In genomic region chr1:84996846-84997666, GRCh38 we compare ENCODE assay signal across 8 cellular contexts. TPM values are rescaled to one million over a fixed set of nuclear protein-coding genes. Genes with fewer than 3 reads are reported as not detected.
A peak's percentile ranks its signal among the peaks of the same experiment; 100 is the strongest.
DNase-seq lines count a peak whose midpoint lies in the region; ATAC-seq and TF ChIP-seq lines count a peak whose summit lies in the region.

Gene MCOLN2, minus strand, starts transcription at chr1:84997113. Its CDS starts 241 bp downstream, at chr1:84996872.

- no peaks in the 10 kb centered on the region for H3K9me3 ChIP-seq in SK-N-SH

- peak within 1 kb of the TSS; percentile 74 to 87 (median 82) for H3K4me3 Mint-ChIP-seq in immature natural killer cell

- POLR2A ChIA-PET in SK-N-SH (lab: Yijun Ruan, JAX): no interaction called here

- peaks cover 10 to 16% (median 14%) of the 10 kb centered on the region in 3 donors for H3K27me3 Mint-ChIP-seq in immature natural killer cell (ENCODE audit: low read depth in 3 of 3)

- H3K9ac ChIP-seq in SK-N-SH: no peak within 1 kb of the TSS

- no peaks in the 10 kb centered on the region for H3K9me2 ChIP-seq in SK-N-SH

- 1% methylated on average over 27 of the region's 87 CpGs for WGBS in SK-N-SH (ENCODE audit: low lambda C conversion rate)

- in situ Hi-C loops in astrocyte of the spinal cord (cut with HindIII; ENCODE audit: low sequenced_read_pairs): no loop called here

- peak within 1 kb of the TSS; percentile 78 for H3K4me2 ChIP-seq in SK-N-SH

- peaks cover 0 to 13% of the 10 kb centered on the region in 2 experiments; a peak in 1 of 4 replicates for H3K4me1 ChIP-seq in SK-N-SH (ENCODE audit: control insufficient read depth in 1 of 2, insufficient read depth in 2 of 2, low read depth in 1 of 2, low read length in 1 of 2)

- no peaks in the 10 kb centered on the region for H3K79me2 ChIP-seq in SK-N-SH (ENCODE audit: insufficient read depth)

- TF ChIP-seq CTCF in SK-N-SH (IDR thresholded peaks at IDR 0.05) (no peak), astrocyte of the spinal cord (IDR thresholded peaks at IDR 0.05; ENCODE audit: low read depth, low read length) (no peak)

- H3K4me3 ChIP-seq in SK-N-SH (ENCODE audit: low read depth in 2 of 2, low read length in 1 of 2) (peak within 1 kb of the TSS; percentile 41 to 59; a peak in 3 of 4 replicates), astrocyte of the spinal cord (ENCODE audit: low read depth, low read length) (peak within 1 kb of the TSS; percentile 34)

- H3K27ac Mint-ChIP-seq in immature natural killer cell: peak within 1 kb of the TSS in 3 of 6 donors; percentile 45 to 74 (median 67)

- H3K27me3 ChIP-seq in SK-N-SH (ENCODE audit: insufficient read depth): peaks cover 45% of the 10 kb centered on the region

- no peak for TF ChIP-seq RAD21 in SK-N-SH (IDR thresholded peaks at IDR 0.05; ENCODE audit: low read length)

- H3K36me3 ChIP-seq in SK-N-SH (replicated peaks in 1 of 2; ENCODE audit: control insufficient read depth in 1 of 2, insufficient read depth in 2 of 2, low read length in 1 of 2): no peaks in the 10 kb centered on the region

- no peaks in the 10 kb centered on the region for H4K20me1 ChIP-seq in SK-N-SH (ENCODE audit: insufficient read depth)

- peaks cover 12 to 23% of the 10 kb centered on the region in 2 donors for H3K4me1 Mint-ChIP-seq in immature natural killer cell

- CTCF ChIA-PET in SK-N-SH (lab: Yijun Ruan, JAX): interaction anchor here (1.6 kb wide), 1 partner anchor 52 kb away, joined by 7 read pairs; no protein-coding TSS in a partner anchor

- no peaks in the 10 kb centered on the region for H3K36me3 Mint-ChIP-seq in immature natural killer cell

- H3K9me3 Mint-ChIP-seq in immature natural killer cell: no peaks in the 10 kb centered on the region

- H3F3A ChIP-seq in SK-N-SH (replicated peaks; ENCODE audit: insufficient read depth): no peaks in the 10 kb centered on the region

- peak; percentile 42 for ATAC-seq in GM19467 (IDR thresholded peaks at IDR 0.05; ENCODE audit: unreplicated experiment)
- ATAC-seq in HG03571 (IDR thresholded peaks at IDR 0.05; ENCODE audit: unreplicated experiment): peak; percentile 42

- H2AFZ ChIP-seq in SK-N-SH (ENCODE audit: low read depth): peak within 1 kb of the TSS; percentile 79

- DNase-seq in DMS53 treated with DMSO at 0.1 percent for 48 hours (lab: John Stamatoyannopoulos, UW; ENCODE audit: unreplicated experiment): peak; percentile 60
- peak; percentile 86 for DNase-seq in SK-N-SH
- no peak for DNase-seq in astrocyte of the spinal cord (ENCODE audit: low read depth, low spot score)
- DNase-seq in immature natural killer cell: peak in 2 of 3 donors; percentile 42 to 52
- DNase-seq in stimulated activated CD4-positive, alpha-beta T cell treated with anti-CD3 and anti-CD28 coated beads, Interleukin-15, amount 100 ng/mL, for 1 hour (ENCODE audit: low read depth in 1 of 2, low spot score in 1 of 2): peak; percentile 34 to 41
- no peak for DNase-seq in GOT3 (lab: John Stamatoyannopoulos, UW)

- H3K27ac ChIP-seq in SK-N-SH (ENCODE audit: low read depth in 2 of 2, low read length in 1 of 2): no peak within 1 kb of the TSS

- TF ChIP-seq EP300 in SK-N-SH (IDR thresholded peaks at IDR 0.05; ENCODE audit: borderline replicate concordance in 1 of 2, low read depth in 1 of 2, low read length in 1 of 2): no peak

TF ChIP-seq in SK-N-SH, 30 proteins besides CTCF, POLR2A, EP300 and RAD21:
- TF ChIP-seq GABPA (IDR thresholded peaks at IDR 0.05; ENCODE audit: low read depth) (no peak), YY1 (IDR thresholded peaks at IDR 0.05; ENCODE audit: low read depth) (no peak), ELF1 (IDR thresholded peaks at IDR 0.05) (no peak), FOXM1 (IDR thresholded peaks at IDR 0.05; ENCODE audit: low read depth) (no peak), JUND (IDR thresholded peaks at IDR 0.05) (no peak), TCF12 (IDR thresholded peaks at IDR 0.05) (no peak), TAF1 (IDR thresholded peaks at IDR 0.05; ENCODE audit: borderline replicate concordance, low read depth, low read length) (no peak), RCOR1 (IDR thresholded peaks at IDR 0.05; ENCODE audit: low read length) (no peak), NFIC (IDR thresholded peaks at IDR 0.05; ENCODE audit: borderline replicate concordance) (no peak), FOSL2 (IDR thresholded peaks at IDR 0.05; ENCODE audit: borderline replicate concordance, low read depth) (no peak), TEAD4 (IDR thresholded peaks at IDR 0.05; ENCODE audit: borderline replicate concordance, insufficient read depth) (no peak), MEF2A (IDR thresholded peaks at IDR 0.05; ENCODE audit: borderline replicate concordance, low read depth) (no peak), RXRA (IDR thresholded peaks at IDR 0.05; ENCODE audit: borderline replicate concordance, low read depth) (no peak), FOXJ3 (CRISPR knock-in tag; IDR thresholded peaks at IDR 0.05) (no peak)
- TF ChIP-seq, protein P1, sequence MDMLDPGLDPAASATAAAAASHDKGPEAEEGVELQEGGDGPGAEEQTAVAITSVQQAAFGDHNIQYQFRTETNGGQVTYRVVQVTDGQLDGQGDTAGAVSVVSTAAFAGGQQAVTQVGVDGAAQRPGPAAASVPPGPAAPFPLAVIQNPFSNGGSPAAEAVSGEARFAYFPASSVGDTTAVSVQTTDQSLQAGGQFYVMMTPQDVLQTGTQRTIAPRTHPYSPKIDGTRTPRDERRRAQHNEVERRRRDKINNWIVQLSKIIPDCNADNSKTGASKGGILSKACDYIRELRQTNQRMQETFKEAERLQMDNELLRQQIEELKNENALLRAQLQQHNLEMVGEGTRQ (IDR thresholded peaks at IDR 0.05; ENCODE audit: borderline replicate concordance, low read depth, low read length): no peak
- TF ChIP-seq, protein P2, sequence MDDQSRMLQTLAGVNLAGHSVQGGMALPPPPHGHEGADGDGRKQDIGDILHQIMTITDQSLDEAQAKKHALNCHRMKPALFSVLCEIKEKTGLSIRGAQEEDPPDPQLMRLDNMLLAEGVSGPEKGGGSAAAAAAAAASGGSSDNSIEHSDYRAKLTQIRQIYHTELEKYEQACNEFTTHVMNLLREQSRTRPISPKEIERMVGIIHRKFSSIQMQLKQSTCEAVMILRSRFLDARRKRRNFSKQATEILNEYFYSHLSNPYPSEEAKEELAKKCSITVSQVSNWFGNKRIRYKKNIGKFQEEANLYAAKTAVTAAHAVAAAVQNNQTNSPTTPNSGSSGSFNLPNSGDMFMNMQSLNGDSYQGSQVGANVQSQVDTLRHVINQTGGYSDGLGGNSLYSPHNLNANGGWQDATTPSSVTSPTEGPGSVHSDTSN (IDR thresholded peaks at IDR 0.05): no peak
- TF ChIP-seq, protein P3, sequence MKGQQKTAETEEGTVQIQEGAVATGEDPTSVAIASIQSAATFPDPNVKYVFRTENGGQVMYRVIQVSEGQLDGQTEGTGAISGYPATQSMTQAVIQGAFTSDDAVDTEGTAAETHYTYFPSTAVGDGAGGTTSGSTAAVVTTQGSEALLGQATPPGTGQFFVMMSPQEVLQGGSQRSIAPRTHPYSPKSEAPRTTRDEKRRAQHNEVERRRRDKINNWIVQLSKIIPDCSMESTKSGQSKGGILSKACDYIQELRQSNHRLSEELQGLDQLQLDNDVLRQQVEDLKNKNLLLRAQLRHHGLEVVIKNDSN (IDR thresholded peaks at IDR 0.05; ENCODE audit: borderline replicate concordance, low read depth): no peak
- TF ChIP-seq, protein P4, sequence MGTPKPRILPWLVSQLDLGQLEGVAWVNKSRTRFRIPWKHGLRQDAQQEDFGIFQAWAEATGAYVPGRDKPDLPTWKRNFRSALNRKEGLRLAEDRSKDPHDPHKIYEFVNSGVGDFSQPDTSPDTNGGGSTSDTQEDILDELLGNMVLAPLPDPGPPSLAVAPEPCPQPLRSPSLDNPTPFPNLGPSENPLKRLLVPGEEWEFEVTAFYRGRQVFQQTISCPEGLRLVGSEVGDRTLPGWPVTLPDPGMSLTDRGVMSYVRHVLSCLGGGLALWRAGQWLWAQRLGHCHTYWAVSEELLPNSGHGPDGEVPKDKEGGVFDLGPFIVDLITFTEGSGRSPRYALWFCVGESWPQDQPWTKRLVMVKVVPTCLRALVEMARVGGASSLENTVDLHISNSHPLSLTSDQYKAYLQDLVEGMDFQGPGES (IDR thresholded peaks at IDR 0.05; ENCODE audit: low read depth, low read length): no peak
TF ChIP-seq in SK-N-SH: peak in this region for 0.

RNA-seq across cellular contexts. Expression of gene MCOLN2, which starts in this region (rescaled TPM):
- not detected in 2 replicates for polyA plus RNA-seq in SK-N-SH (2012; rRNA removed)
- 0.01 TPM in 1 of 2 replicates, not detected in the other for polyA plus RNA-seq in SK-N-SH (2012; cell fraction: cytosol; rRNA removed)
- polyA plus RNA-seq in SK-N-SH (2012; cell fraction: nucleus; rRNA removed): 0.05 and 0.10 TPM in 2 replicates
- 1 to 10 TPM; 1.4 to 3.8 (median 2.1) TPM for polyA plus RNA-seq in immature natural killer cell

Comparison
In these comparisons a context has a peak if more than half of its experiments do, and no peak if none do; other contexts are left out.
1. Peak in DNase-seq, H3K4me3 ChIP-seq and H3K4me2 ChIP-seq in SK-N-SH; RNA of the gene not detected or under 1 TPM.
2. DNase-seq: peak in DMS53 treated with DMSO at 0.1 percent for 48 hours (single experiment), immature natural killer cell (2 of 3) and stimulated activated CD4-positive, alpha-beta T cell treated with anti-CD3 and anti-CD28 coated beads, Interleukin-15, amount 100 ng/mL, for 1 hour (2 of 2); none in astrocyte of the spinal cord (single experiment) and GOT3 (single experiment).